Comparison of ENCODE assay signal across 18 cellular contexts in the genomic region with DNA sequence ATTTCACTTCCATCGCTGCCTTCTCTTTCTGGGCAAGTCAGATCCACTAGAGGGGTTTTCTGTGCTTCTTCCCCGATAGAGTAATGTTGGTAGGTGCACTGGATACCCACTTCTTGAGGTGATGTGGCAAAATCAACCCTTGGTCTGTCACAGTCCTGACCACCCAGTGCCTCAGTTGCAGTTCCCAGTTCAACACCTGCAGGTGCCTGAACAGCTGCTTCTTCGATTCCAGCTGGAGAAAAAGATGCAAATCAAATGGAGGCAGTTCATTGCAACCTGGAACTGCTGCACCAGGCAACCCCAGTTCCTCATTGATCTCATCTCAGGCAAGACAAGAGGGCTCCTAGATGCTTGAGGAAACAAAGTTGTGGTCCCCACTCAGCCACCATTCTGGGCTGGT.
DNase-seq lines count a peak whose midpoint lies in the region; ATAC-seq, FAIRE-seq and TF ChIP-seq lines count a peak whose summit lies in the region.
"Had no signal": no experiment of that assay in that cellular context is flagged by ENCODE, and none has a peak within 500 bp of the region (broad histone marks: within the 10 kb centered on the region; RNA-seq: fewer than 3 reads in every experiment).

No MANE protein-coding gene starts in this region.

- DNase-seq in GM19239 (ENCODE audit: insufficient read length, low spot score) = no peak
- no peak for DNase-seq in NCI-H1436 treated with DMSO at 0.1 percent for 48 hours (lab: John Stamatoyannopoulos, UW)
- DNase-seq in gastrocnemius medialis = no peak
- no peak for DNase-seq in ascending aorta (ENCODE audit: low spot score in 2 of 2)
- no peak for DNase-seq in dorsolateral prefrontal cortex
- DNase-seq: cerebellar nuclear complex, COR-L47, HCEC 1CT, NCI-H524 treated with DMSO at 0.1 percent for 48 hours, occipital lobe, Right ventricle myocardium superior had no signal

- H3K36me3 ChIP-seq in gastrocnemius medialis (no peaks in the 10 kb centered on the region), ascending aorta (no peaks in the 10 kb centered on the region)
- H3K36me3 ChIP-seq: esophagus muscularis mucosa had no signal

- no peaks in the 10 kb centered on the region for H3K27me3 ChIP-seq in gastrocnemius medialis
- H3K27me3 ChIP-seq in ascending aorta = no peaks in the 10 kb centered on the region
- no peaks in the 10 kb centered on the region for H3K27me3 ChIP-seq in dorsolateral prefrontal cortex
- H3K27me3 ChIP-seq: esophagus muscularis mucosa had no signal

- ATAC-seq in HG02678 (IDR thresholded peaks at IDR 0.05; ENCODE audit: unreplicated experiment) = peak; percentile 73
- ATAC-seq in HG03460 (IDR thresholded peaks at IDR 0.05; ENCODE audit: unreplicated experiment) = peak; percentile 57
- ATAC-seq in gastrocnemius medialis = no peak
- ATAC-seq: activated naive CD4-positive, alpha-beta T cell treated with anti-CD3 and anti-CD28 coated beads, Interleukin-2, amount 50 U/mL, for 72 hours had no signal

- H3K9me3 ChIP-seq in gastrocnemius medialis (no peaks in the 10 kb centered on the region), ascending aorta (no peaks in the 10 kb centered on the region)
- H3K9me3 ChIP-seq: esophagus muscularis mucosa had no signal

- in situ Hi-C loops in gastrocnemius medialis (cut with MboI; ENCODE audit: low sequenced_read_pairs in 4 of 4) = no loop called here

- peak; percentile 89 for FAIRE-seq in GM19239 (lab: Jason Lieb, UNC)
- FAIRE-seq: A204.1 had no signal

- H3K4me3 ChIP-seq in gastrocnemius medialis (no peak overlapping the region), ascending aorta (no peak overlapping the region), dorsolateral prefrontal cortex (no peak overlapping the region)
- H3K4me3 ChIP-seq: esophagus muscularis mucosa, lung had no signal

- H3K4me1 ChIP-seq in gastrocnemius medialis = peaks cover 36 to 41% of the 10 kb centered on the region in 2 donors
- no peaks in the 10 kb centered on the region for H3K4me1 ChIP-seq in ascending aorta

- H3K27ac ChIP-seq in C4-2B (peak overlapping the region; percentile 35), gastrocnemius medialis (no peak overlapping the region), ascending aorta (no peak overlapping the region), dorsolateral prefrontal cortex (no peak overlapping the region)
- H3K27ac ChIP-seq: esophagus muscularis mucosa had no signal

- TF ChIP-seq CTCF in C4-2B (conservative IDR thresholded peaks at IDR 0.05) (no peak), gastrocnemius medialis (IDR thresholded peaks at IDR 0.05 in 4 of 5, conservative IDR thresholded peaks at IDR 0.05 in 1 of 5) (no peak), ascending aorta (IDR thresholded peaks at IDR 0.05) (no peak), dorsolateral prefrontal cortex (IDR thresholded peaks at IDR 0.05 in 54 of 56, conservative IDR thresholded peaks at IDR 0.05 in 2 of 56; ENCODE audit: low read depth in 1 of 56, partially characterized antibody in 56 of 56) (no peak)

- TF ChIP-seq POLR2A in gastrocnemius medialis (IDR thresholded peaks at IDR 0.05) = no peak

- intact Hi-C loops in gastrocnemius medialis (cut with DNase I; ENCODE audit: low total_unique reads) (no loop called here), ascending aorta (cut with DNase I) (no loop called here), dorsolateral prefrontal cortex (cut with DNase I) (no loop called here)

Comparison
In these comparisons a context has a peak if more than half of its experiments do, and no peak if none do; other contexts are left out.
1. ATAC-seq: peak in HG02678 (single experiment) and HG03460 (single experiment); none in gastrocnemius medialis (0 of 2).